In genomic region chr2:112108238-112108832, GRCh38 we compare ENCODE assay signal across 1 cellular context.
TF ChIP-seq lines count a peak whose summit lies in the region.

No MANE protein-coding gene starts in this region.

TF ChIP-seq in K562, 482 proteins besides CTCF, POLR2A, EP300 and RAD21 (continues in another document):
- TF ChIP-seq RREB1 (CRISPR knock-in tag; IDR thresholded peaks at IDR 0.05) (no peak), HDAC6 (IDR thresholded peaks at IDR 0.05; ENCODE audit: low read depth, low read length) (no peak), NBN (IDR thresholded peaks at IDR 0.05; ENCODE audit: low read depth) (no peak), NFXL1 (CRISPR knock-in tag; IDR thresholded peaks at IDR 0.05) (no peak), ZNF764 (CRISPR knock-in tag; IDR thresholded peaks at IDR 0.05; ENCODE audit: low read depth) (no peak), ZNF12 (CRISPR knock-in tag; IDR thresholded peaks at IDR 0.05) (no peak), ZNF518B (CRISPR knock-in tag; IDR thresholded peaks at IDR 0.05) (no peak), IRF1 (CRISPR knock-in tag; IDR thresholded peaks at IDR 0.05; ENCODE audit: borderline replicate concordance) (no peak), STAT5B (CRISPR knock-in tag; IDR thresholded peaks at IDR 0.05) (no peak), ZBTB8A (IDR thresholded peaks at IDR 0.05; ENCODE audit: partially characterized antibody) (no peak), ZFP30 (CRISPR knock-in tag; IDR thresholded peaks at IDR 0.05; ENCODE audit: borderline replicate concordance) (no peak), KLF13 (tag; IDR thresholded peaks at IDR 0.05; ENCODE audit: borderline replicate concordance, low read depth) (no peak), HNRNPUL1 (IDR thresholded peaks at IDR 0.05; ENCODE audit: low read length) (no peak), ATF7 (IDR thresholded peaks at IDR 0.05) (0 out of 2 replicates have a peak, but pooled peaks have one; percentile 11), ZNF318 (IDR thresholded peaks at IDR 0.05; ENCODE audit: borderline replicate concordance in 1 of 2, low read depth in 1 of 2) (no peak), ZNF124 (CRISPR knock-in tag; IDR thresholded peaks at IDR 0.05) (no peak), ZNF311 (CRISPR knock-in tag; IDR thresholded peaks at IDR 0.05) (no peak), ZNF778 (CRISPR knock-in tag; IDR thresholded peaks at IDR 0.05) (no peak), SNAPC5 (CRISPR knock-in tag; IDR thresholded peaks at IDR 0.05) (no peak), RHOXF2B (CRISPR knock-in tag; conservative IDR thresholded peaks at IDR 0.05) (no peak), MXD1 (CRISPR knock-in tag; IDR thresholded peaks at IDR 0.05; ENCODE audit: borderline replicate concordance, poor library complexity, severe bottlenecking) (no peak), ZBTB9 (CRISPR knock-in tag; IDR thresholded peaks at IDR 0.05) (no peak), TCFL5 (CRISPR knock-in tag; conservative IDR thresholded peaks at IDR 0.05) (no peak), EGR1 (conservative IDR thresholded peaks at IDR 0.05) (peak; percentile 69), HDAC3 (IDR thresholded peaks at IDR 0.05; ENCODE audit: borderline replicate concordance, partially characterized antibody) (peak; percentile 45), ZNF592 (IDR thresholded peaks at IDR 0.05) (no peak), CAMTA2 (CRISPR knock-in tag; conservative IDR thresholded peaks at IDR 0.05) (no peak)
